In genomic region chr12:24996102-24996797, GRCh38 we compare ENCODE assay signal across 21 cellular contexts. TPM values are rescaled to one million over a fixed set of nuclear protein-coding genes. Genes with fewer than 3 reads are reported as not detected.
DNase-seq lines count a peak whose midpoint lies in the region; ATAC-seq and TF ChIP-seq lines count a peak whose summit lies in the region.
"Had no signal": no experiment of that assay in that cellular context is flagged by ENCODE, and none has a peak within 500 bp of the region (broad histone marks: within the 10 kb centered on the region; RNA-seq: fewer than 3 reads in every experiment).

No MANE protein-coding gene starts in this region.

- no peak for TF ChIP-seq POLR2A in gastroesophageal sphincter (IDR thresholded peaks at IDR 0.05)

- no peaks in the 10 kb centered on the region for H3K27me3 ChIP-seq in gastroesophageal sphincter
- H3K27me3 ChIP-seq: dorsolateral prefrontal cortex, esophagus squamous epithelium, heart right ventricle, transverse colon had no signal

- 85 to 91% methylated on average over 8 of the region's 8 CpGs for WGBS in gastroesophageal sphincter (ENCODE audit: low coverage in 1 of 2), 2 donors

- no peak for TF ChIP-seq EP300 in gastroesophageal sphincter (IDR thresholded peaks at IDR 0.05)

- TF ChIP-seq CTCF in mucosa of descending colon (IDR thresholded peaks at IDR 0.05) (no peak), gastroesophageal sphincter (IDR thresholded peaks at IDR 0.05) (no peak)

- H3K27ac ChIP-seq in gastroesophageal sphincter = no peak overlapping the region
- H3K27ac ChIP-seq: dorsolateral prefrontal cortex, esophagus squamous epithelium, heart right ventricle, HL-60 had no signal

- intact Hi-C loops in mucosa of descending colon (cut with DNase I, micrococcal nuclease) = no loop called here

- H3K36me3 ChIP-seq in mucosa of descending colon (ENCODE audit: low read depth) = no peaks in the 10 kb centered on the region
- H3K36me3 ChIP-seq in gastroesophageal sphincter = no peaks in the 10 kb centered on the region
- H3K36me3 ChIP-seq: esophagus squamous epithelium, heart right ventricle, transverse colon had no signal

- H3K4me1 ChIP-seq in mucosa of descending colon (ENCODE audit: low read depth) = no peaks in the 10 kb centered on the region
- H3K4me1 ChIP-seq in gastroesophageal sphincter = peaks cover 0 to 22% (median 6%) of the 10 kb centered on the region in 3 donors

- peak; percentile 33 for ATAC-seq in GM18498 (IDR thresholded peaks at IDR 0.05; ENCODE audit: unreplicated experiment)
- ATAC-seq in GM21529 (IDR thresholded peaks at IDR 0.05; ENCODE audit: unreplicated experiment) = peak; percentile 27
- ATAC-seq in mucosa of descending colon = peak; percentile 48
- ATAC-seq in HG03460 (IDR thresholded peaks at IDR 0.05; ENCODE audit: unreplicated experiment) = no peak
- no peak for ATAC-seq in gastroesophageal sphincter
- no peak for ATAC-seq in GM19467 (IDR thresholded peaks at IDR 0.05; ENCODE audit: unreplicated experiment)
- ATAC-seq: heart right ventricle had no signal

- H3K4me3 ChIP-seq in mucosa of descending colon (no peak overlapping the region), gastroesophageal sphincter (no peak overlapping the region)
- H3K4me3 ChIP-seq: dorsolateral prefrontal cortex, esophagus squamous epithelium, heart right ventricle, transverse colon had no signal

- H3K9me3 ChIP-seq in mucosa of descending colon (no peaks in the 10 kb centered on the region), gastroesophageal sphincter (no peaks in the 10 kb centered on the region)
- H3K9me3 ChIP-seq: esophagus squamous epithelium, heart right ventricle, transverse colon had no signal

- DNase-seq in NCI-H1694 treated with DMSO at 0.1 percent for 48 hours (lab: John Stamatoyannopoulos, UW) (peak; percentile 68), mucosa of descending colon (no peak), activated gamma-delta T cell (lab: John Stamatoyannopoulos, UW) (no peak)
- DNase-seq: activated CD4-positive, alpha-beta T cell treated with anti-CD3 and anti-CD28 coated beads, Interleukin-2, amount 10 ng/mL, durations not matched to agents 24 days and 14 days; activated T-cell treated with anti-CD3 and anti-CD28 coated beads for 4 hours; DMS53; dorsolateral prefrontal cortex; esophagus squamous epithelium; heart right ventricle; KBM-7; NCI-H1417; nephron progenitor cell; stimulated activated CD4-positive, alpha-beta T cell treated with anti-CD3 and anti-CD28 coated beads, Interleukin-12 subunit alpha, Interleukin-12 subunit beta, amount 100 ng/mL, for 4 hours; stimulated activated naive CD4-positive, alpha-beta T cell; transverse colon had no signal

RNA-seq across cellular contexts. Expression of gene BCAT1, which starts 47.3 kb away (rescaled TPM):
- 10 to 100 TPM in 2 of 3 donors, 1 to 10 TPM in 1; 5.3 to 19.7 (median 11.1) TPM for total RNA-seq in mucosa of descending colon
- total RNA-seq in gastroesophageal sphincter = 10 to 100 TPM; 11.4 to 39.3 (median 18.0) TPM

Comparison
In these comparisons a context has a peak if more than half of its experiments do, and no peak if none do; other contexts are left out.
1. ATAC-seq: peak in GM18498 (single experiment), GM21529 (single experiment) and mucosa of descending colon (single experiment); none in HG03460 (single experiment), gastroesophageal sphincter (single experiment) and GM19467 (single experiment).